In genomic region chr19:55582284-55582683, GRCh38 we compare ENCODE assay signal across 10 cellular contexts. TPM values are rescaled to one million over a fixed set of nuclear protein-coding genes. Genes with fewer than 3 reads are reported as not detected.
A peak's percentile ranks its signal among the peaks of the same experiment; 100 is the strongest.
DNase-seq lines count a peak whose midpoint lies in the region; ATAC-seq and TF ChIP-seq lines count a peak whose summit lies in the region.
"Not testable (repeated sequence)": the region's sequence is repeated elsewhere in the genome, so short reads cannot be mapped to it uniquely, and the experiment has no call there.
"Had no signal": no experiment of that assay in that cellular context is flagged by ENCODE, and none has a peak within 500 bp of the region (broad histone marks: within the 10 kb centered on the region; RNA-seq: fewer than 3 reads in every experiment).

No MANE protein-coding gene starts in this region.

- DNase-seq in HFFc6, glutamatergic neuron, lower lobe of right lung: not testable (repeated sequence)

- H3K36me3 Mint-ChIP-seq in HFFc6 (ENCODE audit: low read depth) = peaks cover 10% of the 10 kb centered on the region
- H3K36me3 Mint-ChIP-seq in glutamatergic neuron (ENCODE audit: unreplicated experiment) = not testable (repeated sequence)

- H3K4me1 ChIP-seq in lower lobe of right lung (peaks cover 38% of the 10 kb centered on the region), parathyroid adenoma (peaks cover 21% of the 10 kb centered on the region)

- peak overlapping the region; percentile 89 for H3K4me3 ChIP-seq in lower lobe of right lung
- H3K4me3 ChIP-seq in parathyroid adenoma (ENCODE audit: low read depth, low read length) = not testable (repeated sequence)

- not testable (repeated sequence) for ATAC-seq in lower lobe of right lung

- peak overlapping the region; percentile 98 for H2AFZ ChIP-seq in parathyroid adenoma

- TF ChIP-seq CTCF in HFFc6 (IDR thresholded peaks at IDR 0.05); glutamatergic neuron (IDR thresholded peaks at IDR 0.05; ENCODE audit: partially characterized antibody, unreplicated experiment); lower lobe of right lung (IDR thresholded peaks at IDR 0.05); parathyroid adenoma (IDR thresholded peaks at IDR 0.05): not testable (repeated sequence)

- H3K36me3 ChIP-seq in lower lobe of right lung = peaks cover 15% of the 10 kb centered on the region
- H3K36me3 ChIP-seq in parathyroid adenoma (ENCODE audit: control insufficient read depth, insufficient read depth, low read length) = not testable (repeated sequence)

- H3K9me3 ChIP-seq in lower lobe of right lung; parathyroid adenoma (ENCODE audit: control insufficient read depth, low read length): not testable (repeated sequence)

- not testable (repeated sequence) for H3K9ac ChIP-seq in parathyroid adenoma

- H3K4me1 Mint-ChIP-seq in HFFc6 (ENCODE audit: low read depth) = peaks cover 31% of the 10 kb centered on the region
- H3K4me1 Mint-ChIP-seq in glutamatergic neuron (ENCODE audit: low read depth, unreplicated experiment) = not testable (repeated sequence)

- H3K79me2 ChIP-seq in parathyroid adenoma = not testable (repeated sequence)

- H3K4me2 ChIP-seq in parathyroid adenoma (ENCODE audit: low read length) = not testable (repeated sequence)

- H3K4me3 Mint-ChIP-seq in HFFc6 = peak overlapping the region; percentile 95; the same call in 1 of the 2 replicates
- H3K4me3 Mint-ChIP-seq in glutamatergic neuron (ENCODE audit: unreplicated experiment) = peak overlapping the region; percentile 76

- H3K27me3 Mint-ChIP-seq in HFFc6 (ENCODE audit: insufficient read depth); glutamatergic neuron (ENCODE audit: unreplicated experiment): not testable (repeated sequence)

- H3K27me3 ChIP-seq in lower lobe of right lung (ENCODE audit: low read depth); parathyroid adenoma (ENCODE audit: control insufficient read depth, insufficient read depth, low read length): not testable (repeated sequence)

- H3K27ac ChIP-seq in angular gyrus (ENCODE audit: low read depth, low read length) = peak overlapping the region; percentile 43
- H3K27ac ChIP-seq in lower lobe of right lung = peak overlapping the region; percentile 91
- H3K27ac ChIP-seq in parathyroid adenoma = peak overlapping the region; percentile 91

- H3K27ac Mint-ChIP-seq in HFFc6; glutamatergic neuron (ENCODE audit: unreplicated experiment): not testable (repeated sequence)

- H3K9me3 Mint-ChIP-seq in HFFc6 = not testable (repeated sequence)
- H3K9me3 Mint-ChIP-seq in glutamatergic neuron (ENCODE audit: unreplicated experiment) = peaks cover 15% of the 10 kb centered on the region

- intact Hi-C loops in lower lobe of right lung (cut with DNase I) = not testable (repeated sequence)

RNA-seq across cellular contexts. Expression of gene ZNF579, which starts 1.6 kb away (rescaled TPM):
- total RNA-seq in HFFc6 (2021; fragmentation: NEBNext Ultra II Directional; extraction: Animal tissue kit (Norgen Biotek cat#: 25700)) = 10 to 100 TPM; 19.0 to 24.3 (median 22.0) TPM
- total RNA-seq in glutamatergic neuron (ENCODE audit: unreplicated experiment) (48.9 TPM), lower lobe of right lung (12.7 TPM)

RNA-seq across cellular contexts. Expression of gene FIZ1, which starts 17.0 kb away (rescaled TPM):
- total RNA-seq in HFFc6 (2021; fragmentation: NEBNext Ultra II Directional; extraction: Animal tissue kit (Norgen Biotek cat#: 25700)) = 10 to 100 TPM in 5 of 6 experiments, 1 to 10 TPM in 1; 9.9 to 13.1 (median 11.9) TPM
- total RNA-seq in glutamatergic neuron (ENCODE audit: unreplicated experiment) = 26.0 TPM
- total RNA-seq in lower lobe of right lung = 14.3 TPM

RNA-seq across cellular contexts. Expression of gene ZNF524, which starts 17.8 kb away (rescaled TPM):
- total RNA-seq in HFFc6 (2021; fragmentation: NEBNext Ultra II Directional; extraction: Animal tissue kit (Norgen Biotek cat#: 25700)) = 10 to 100 TPM in 5 of 6 experiments, 1 to 10 TPM in 1; 9.3 to 12.0 (median 10.7) TPM
- total RNA-seq in glutamatergic neuron (ENCODE audit: unreplicated experiment) (6.7 TPM), lower lobe of right lung (33.4 TPM)

RNA-seq across cellular contexts. Expression of gene ZNF865, which starts 23.2 kb away (rescaled TPM):
- total RNA-seq in HFFc6 (2021; fragmentation: NEBNext Ultra II Directional; extraction: Animal tissue kit (Norgen Biotek cat#: 25700)) = 10 to 100 TPM; 13.3 to 14.1 (median 13.8) TPM
- total RNA-seq in glutamatergic neuron (ENCODE audit: unreplicated experiment) = 14.6 TPM
- 16.5 TPM for total RNA-seq in lower lobe of right lung

RNA-seq across cellular contexts. Expression of gene SBK3, which starts 36.9 kb away (rescaled TPM):
- total RNA-seq in HFFc6 (2021; fragmentation: NEBNext Ultra II Directional; extraction: Animal tissue kit (Norgen Biotek cat#: 25700)) = not detected
- not detected for total RNA-seq in glutamatergic neuron (ENCODE audit: unreplicated experiment)
- total RNA-seq in lower lobe of right lung = 0.80 TPM
- total RNA-seq: activated naive CD4-positive, alpha-beta T cell treated with anti-CD3 and anti-CD28 coated beads for 36 hours; activated T-cell treated with anti-CD3 and anti-CD28 coated beads, Interleukin-2, amount 50 U/mL, for 72 hours; left colon; spleen; urinary bladder had no signal
